ENCODE assay signal across 8 cellular contexts in genomic region chr5:72307968-72308852, GRCh38. TPM values are rescaled to one million over a fixed set of nuclear protein-coding genes. Genes with fewer than 3 reads are reported as not detected.
DNase-seq lines count a peak whose midpoint lies in the region; TF ChIP-seq lines count a peak whose summit lies in the region.

No MANE protein-coding gene starts in this region.

- CTCF ChIA-PET in GM10248 (lab: Yijun Ruan, JAX) = interaction anchor here (0.6 to 6.1 kb wide), 41 partner anchors 8 to 721 kb away, joined by 3 to 77 read pairs (median 4); partner anchors contain the start of genes MCCC2, MRPS27 and PTCD2

- TF ChIP-seq CTCF in GM10248 (IDR thresholded peaks at IDR 0.05; ENCODE audit: control extremely low read depth, extremely low read depth, low read depth, missing control alignments) (peak; percentile 92), HFFc6 (IDR thresholded peaks at IDR 0.05) (peak; percentile 92), suprapubic skin (IDR thresholded peaks at IDR 0.05) (peak; percentile 91 to 95)

- peak overlapping the region; percentile 97 for H3K27ac Mint-ChIP-seq in HFFc6

- H3K4me1 Mint-ChIP-seq in HFFc6 (ENCODE audit: low read depth) = peaks cover 31% of the 10 kb centered on the region

- no peaks in the 10 kb centered on the region for H3K27me3 ChIP-seq in suprapubic skin

- POLR2A ChIA-PET in GM10248 (lab: Yijun Ruan, JAX) = interaction anchor here (1.1 to 2.0 kb wide), 4 partner anchors 12 to 74 kb away, joined by 4 to 9 read pairs (median 7); partner anchors contain the start of genes MRPS27 and PTCD2

- no peaks in the 10 kb centered on the region for H3K9me3 Mint-ChIP-seq in HFFc6

- no peaks in the 10 kb centered on the region for H3K9me3 ChIP-seq in suprapubic skin

- peak overlapping the region; percentile 94 for H3K4me3 Mint-ChIP-seq in HFFc6

- peaks cover 8% of the 10 kb centered on the region for H3K4me1 ChIP-seq in suprapubic skin

- peaks cover 21% of the 10 kb centered on the region for H3K36me3 ChIP-seq in suprapubic skin

- TF ChIP-seq POLR2A in suprapubic skin (IDR thresholded peaks at IDR 0.05) = peak in 1 of 2 donors; percentile 76

- in situ Hi-C loops in SK-MEL-5 (cut with HindIII; ENCODE audit: low pct_unique_long_range_greater_than_20kb, low sequenced_read_pairs) = no loop called here

- H3K4me3 ChIP-seq in suprapubic skin = peak overlapping the region; percentile 54

- peaks cover 19% of the 10 kb centered on the region; the same call in 1 of the 2 replicates for H3K36me3 Mint-ChIP-seq in HFFc6 (ENCODE audit: low read depth)

- no peaks in the 10 kb centered on the region; the same call in 1 of the 2 replicates for H3K27me3 Mint-ChIP-seq in HFFc6 (ENCODE audit: insufficient read depth)

- 1% methylated on average over 42 of the region's 76 CpGs for WGBS in suprapubic skin

- peak overlapping the region; percentile 87 for H3K27ac ChIP-seq in suprapubic skin

- DNase-seq in GM10248 (ENCODE audit: extremely low spot score) (peak; percentile 96), HFFc6 (peak; percentile 96), MV-4-11 (lab: John Stamatoyannopoulos, UW) (peak; percentile 96), SK-MEL-5 (ENCODE audit: low read depth, low spot score) (peak; percentile 97), globus pallidus (ENCODE audit: low spot score) (peak; percentile 98), nucleus accumbens (lab: John Stamatoyannopoulos, UW) (peak; percentile 67 to 99 (median 96)), suprapubic skin (ENCODE audit: low spot score in 2 of 2) (peak; percentile 98 to 99)
- DNase-seq in activated naive CD4-positive, alpha-beta T cell treated with anti-CD3 and anti-CD28 coated beads, Interleukin-2, amount 50 U/mL, for 16 hours = peak; percentile 95

- TF ChIP-seq EP300 in suprapubic skin (IDR thresholded peaks at IDR 0.05) = no peak

RNA-seq across cellular contexts. Expression of gene MRPS27, which starts 11.8 kb away (rescaled TPM):
- total RNA-seq in HFFc6 (2021; fragmentation: NEBNext Ultra II Directional; extraction: Animal tissue kit (Norgen Biotek cat#: 25700)) = 10 to 100 TPM; 46.1 to 74.1 (median 57.9) TPM
- 122 and 134 TPM in 2 replicates for total RNA-seq in SK-MEL-5 (2014; rRNA removed; shearing (Covaris generic))
- 84.6 and 103 TPM in 2 replicates for polyA plus RNA-seq in SK-MEL-5 (2015; cell fraction: cytosol; rRNA removed)
- polyA plus RNA-seq in SK-MEL-5 (2015; cell fraction: nucleus; rRNA removed) = 52.5 and 59.2 TPM in 2 replicates
- 10 to 100 TPM; 48.7 to 63.7 (median 51.9) TPM for total RNA-seq in suprapubic skin

RNA-seq across cellular contexts. Expression of gene PTCD2, which starts 12.0 kb away (rescaled TPM):
- total RNA-seq in HFFc6 (2021; fragmentation: NEBNext Ultra II Directional; extraction: Animal tissue kit (Norgen Biotek cat#: 25700)) = 10 to 100 TPM; 10.8 to 14.4 (median 12.9) TPM
- 19.0 and 25.6 TPM in 2 replicates for total RNA-seq in SK-MEL-5 (2014; rRNA removed; shearing (Covaris generic))
- 15.0 and 15.1 TPM in 2 replicates for polyA plus RNA-seq in SK-MEL-5 (2015; cell fraction: cytosol; rRNA removed)
- polyA plus RNA-seq in SK-MEL-5 (2015; cell fraction: nucleus; rRNA removed) = 22.4 and 28.3 TPM in 2 replicates
- total RNA-seq in suprapubic skin = 10 to 100 TPM in 1 of 4 donors, 1 to 10 TPM in 3; 8.5 to 13.2 (median 9.4) TPM

Comparison
In these comparisons a context has a peak if more than half of its experiments do, and no peak if none do; other contexts are left out.
1. Peak in every context shown above with its lines: DNase-seq, H3K4me3 ChIP-seq and H3K27ac ChIP-seq.